ENCODE assay signal across 11 cellular contexts in the genomic region with DNA sequence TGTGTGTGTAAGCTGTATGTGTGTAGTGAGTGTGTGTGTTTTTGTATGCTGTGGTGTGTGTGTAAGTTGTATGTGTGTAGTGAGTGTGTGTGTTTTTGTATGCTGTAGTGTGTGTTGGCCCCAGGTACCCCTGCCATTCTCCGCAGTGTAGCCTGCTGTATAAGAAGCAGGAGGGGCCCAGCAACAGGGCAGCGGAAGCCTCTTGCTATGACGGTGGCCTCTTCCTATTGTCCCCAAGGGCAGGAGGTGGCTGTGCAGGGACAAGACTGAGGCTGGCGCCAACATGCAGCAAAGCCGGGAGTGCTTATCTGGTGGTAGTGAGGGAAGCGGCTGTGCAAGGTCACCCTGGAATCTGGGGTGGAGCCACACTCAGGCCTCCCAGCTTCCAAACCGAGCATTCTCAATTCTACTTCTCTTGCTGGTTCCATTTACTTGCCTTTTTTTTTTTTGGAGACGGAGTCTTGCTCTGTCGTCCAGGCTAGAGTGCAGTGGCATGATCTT. TPM values are rescaled to one million over a fixed set of nuclear protein-coding genes. Genes with fewer than 3 reads are reported as not detected.
DNase-seq lines count a peak whose midpoint lies in the region; ATAC-seq, FAIRE-seq and TF ChIP-seq lines count a peak whose summit lies in the region.
"Had no signal": no experiment of that assay in that cellular context is flagged by ENCODE, and none has a peak within 500 bp of the region (broad histone marks: within the 10 kb centered on the region; RNA-seq: fewer than 3 reads in every experiment).

No MANE protein-coding gene starts in this region.

- CTCF ChIA-PET in H1 (lab: Charles Lee; ENCODE audit: partially characterized antibody) = interaction anchor here (0.6 to 1.5 kb wide), 3 partner anchors 10 to 255 kb away, joined by 3 to 5 read pairs (median 4); partner anchors contain the start of gene CCIN

- H3K36me3 ChIP-seq in H1 (ENCODE audit: control insufficient read depth in 2 of 4, insufficient read depth in 4 of 4, low read length in 3 of 4) (no peaks in the 10 kb centered on the region), mucosa of descending colon (ENCODE audit: low read depth) (no peaks in the 10 kb centered on the region)
- H3K36me3 ChIP-seq: BLaER1 treated with 17β-estradiol and CSF1 and Interleukin-3, amounts not matched to agents 10 nM and 100 nM had no signal

- no peak for TF ChIP-seq POLR2A in H1 (IDR thresholded peaks at IDR 0.05; ENCODE audit: control extremely low read depth in 1 of 2, low read depth in 2 of 2, low read length in 2 of 2)

- H3K4me1 ChIP-seq in H1 (replicated peaks in 1 of 4; ENCODE audit: control insufficient read depth in 3 of 4, insufficient read depth in 4 of 4, low read length in 3 of 4) = peaks cover 3 to 6% (median 5%) of the 10 kb centered on the region in 4 experiments; a peak in 5 of 7 replicates
- H3K4me1 ChIP-seq in mucosa of descending colon (ENCODE audit: low read depth) = peaks cover 48% of the 10 kb centered on the region

- H3K4me3 ChIP-seq in H1 (ENCODE audit: extremely low read depth in 1 of 4, insufficient read depth in 2 of 4, low read depth in 3 of 4, low read length in 4 of 4) (no peak overlapping the region), mucosa of descending colon (no peak overlapping the region)
- H3K4me3 ChIP-seq: BLaER1 treated with 17β-estradiol and CSF1 and Interleukin-3, amounts not matched to agents 10 nM and 100 nM had no signal

- peak; percentile 97 for FAIRE-seq in H1 (lab: Jason Lieb, UNC)
- FAIRE-seq: TTC549 had no signal

- no peak overlapping the region for H4K5ac ChIP-seq in H1 (ENCODE audit: insufficient read length, low read depth, low read length)

- H3K23ac ChIP-seq in H1 (ENCODE audit: insufficient read length) = no peak overlapping the region

- H2BK120ac ChIP-seq in H1 (replicated peaks; ENCODE audit: low read depth, low read length) = no peak overlapping the region

- no peak overlapping the region for H3K27ac ChIP-seq in H1 (ENCODE audit: low read depth, low read length)
- H3K27ac ChIP-seq: BLaER1 treated with 17β-estradiol and CSF1 and Interleukin-3, amounts not matched to agents 10 nM and 100 nM had no signal

- ATAC-seq in mucosa of descending colon (peak; percentile 67), GM18517 (IDR thresholded peaks at IDR 0.05; ENCODE audit: unreplicated experiment) (no peak)

- H3K56ac ChIP-seq in H1 (replicated peaks; ENCODE audit: insufficient read length, low read depth, low read length) = no peak overlapping the region

- no peak overlapping the region for H3K4ac ChIP-seq in H1 (replicated peaks; ENCODE audit: insufficient read length, low read depth, low read length)

- POLR2A ChIA-PET in H1 (lab: Charles Lee; ENCODE audit: partially characterized antibody) = no interaction called here

- H3K9me3 ChIP-seq in H1 (ENCODE audit: insufficient read depth in 2 of 2, low read depth in 1 of 2, low read length in 1 of 2) (no peaks in the 10 kb centered on the region), mucosa of descending colon (no peaks in the 10 kb centered on the region)

- DNase-seq in AG08396 (ENCODE audit: low spot score) (peak; percentile 20), M059J (ENCODE audit: low read depth) (peak; percentile 83), H1 (ENCODE audit: low read depth in 1 of 2, low spot score in 2 of 2) (no peak), mucosa of descending colon (peak; percentile 74 to 85 (median 80)), NCI-H1417 (lab: John Stamatoyannopoulos, UW) (no peak), NCI-H2227 treated with DMSO at 0.1 percent for 48 hours (lab: John Stamatoyannopoulos, UW) (no peak), GM10266 (ENCODE audit: extremely low spot score) (no peak)

- no peak overlapping the region for H4K91ac ChIP-seq in H1 (replicated peaks; ENCODE audit: insufficient read length, low read length)

- no peak overlapping the region for H2BK12ac ChIP-seq in H1 (ENCODE audit: low read depth, low read length)

- H3K14ac ChIP-seq in H1 (ENCODE audit: insufficient read length) = no peak overlapping the region

- peak overlapping the region in 1 of 4 experiments; percentile 60; a peak in 1 of 7 replicates for H3K9ac ChIP-seq in H1 (replicated peaks in 1 of 4; ENCODE audit: extremely low read depth in 1 of 4, low read depth in 3 of 4, low read length in 3 of 4)
- H3K9ac ChIP-seq: BLaER1 treated with 17β-estradiol and CSF1 and Interleukin-3, amounts not matched to agents 10 nM and 100 nM had no signal

- no peak overlapping the region for H2AFZ ChIP-seq in H1 (ENCODE audit: low read length)

- H2BK20ac ChIP-seq in H1 (ENCODE audit: low read length) = no peak overlapping the region

- 0 out of 2 replicates have a peak, but pooled peaks cover under 1% of the 10 kb centered on the region for H3K79me1 ChIP-seq in H1 (ENCODE audit: low read depth, low read length)

- no peak overlapping the region for H3K18ac ChIP-seq in H1 (ENCODE audit: extremely low read depth, low read length)

- TF ChIP-seq CTCF in H1 (IDR thresholded peaks at IDR 0.05; ENCODE audit: control extremely low read depth in 1 of 3, insufficient read depth in 1 of 3, low read depth in 1 of 3, low read length in 3 of 3) (no peak), mucosa of descending colon (IDR thresholded peaks at IDR 0.05) (no peak), GM10266 (IDR thresholded peaks at IDR 0.05; ENCODE audit: control insufficient read depth, insufficient read depth, low read depth, missing control alignments) (no peak)

- no peak overlapping the region for H3K4me2 ChIP-seq in H1 (ENCODE audit: insufficient read depth in 1 of 2, low read depth in 2 of 2, low read length in 2 of 2)
- H3K4me2 ChIP-seq: BLaER1 treated with 17β-estradiol and CSF1 and Interleukin-3, amounts not matched to agents 10 nM and 100 nM had no signal

- H3K27me3 ChIP-seq in H1 (replicated peaks in 1 of 4; ENCODE audit: control insufficient read depth in 3 of 4, extremely low read depth in 1 of 4, insufficient read depth in 3 of 4, low read length in 3 of 4) = no peaks in the 10 kb centered on the region; a peak in 1 of 7 replicates
- H3K27me3 ChIP-seq: BLaER1 treated with 17β-estradiol and CSF1 and Interleukin-3, amounts not matched to agents 10 nM and 100 nM had no signal

- no peak overlapping the region for H2AK5ac ChIP-seq in H1 (ENCODE audit: low read depth, low read length)

- no peaks in the 10 kb centered on the region for H4K20me1 ChIP-seq in H1 (replicated peaks in 1 of 2; ENCODE audit: control insufficient read depth in 1 of 2, insufficient read depth in 2 of 2, low read length in 2 of 2)
- H4K20me1 ChIP-seq: BLaER1 treated with 17β-estradiol and CSF1 and Interleukin-3, amounts not matched to agents 10 nM and 100 nM had no signal

- intact Hi-C loops in mucosa of descending colon (cut with DNase I, micrococcal nuclease) = no loop called here

- H2BK15ac ChIP-seq in H1 (ENCODE audit: low read length) = no peak overlapping the region

- no peaks in the 10 kb centered on the region for H3K79me2 ChIP-seq in H1 (ENCODE audit: control insufficient read depth in 1 of 2, insufficient read depth in 2 of 2, low read length in 2 of 2)

- peak overlapping the region; percentile 92; the same call in 1 of the 2 replicates for H2BK5ac ChIP-seq in H1 (ENCODE audit: low read depth, low read length)

- 83% methylated on average over 9 of the region's 9 CpGs; no CpG with 5 or more reads in 1 of the 2 experiments for WGBS in H1 (ENCODE audit: extremely low coverage in 1 of 2, insufficient coverage in 1 of 2, insufficient read length in 1 of 2, insufficient replicate concordance in 2 of 2, low coverage in 1 of 2, low lambda C conversion rate in 2 of 2, missing lambda C conversion rate in 1 of 2), 2 experiments

- TF ChIP-seq EP300 in H1 (IDR thresholded peaks at IDR 0.05; ENCODE audit: borderline replicate concordance in 1 of 2, low read depth in 2 of 2, low read length in 2 of 2) = no peak

- no peak for TF ChIP-seq RAD21 in H1 (IDR thresholded peaks at IDR 0.05 in 1 of 2, conservative IDR thresholded peaks at IDR 0.05 in 1 of 2; ENCODE audit: low read depth in 2 of 2, low read length in 2 of 2)

- H3K23me2 ChIP-seq in H1 (ENCODE audit: low read depth, low read length) = peaks cover 3% of the 10 kb centered on the region; the same call in 1 of the 2 replicates

- H4K8ac ChIP-seq in H1 (ENCODE audit: extremely low read depth, insufficient read depth, low read length) = no peak overlapping the region

RNA-seq across cellular contexts. Expression of gene SPAAR, which starts 5.1 kb away (rescaled TPM):
- not detected in 2 replicates for total RNA-seq in M059J (2014; rRNA removed; shearing (Covaris generic))
- not detected in 2 replicates for total RNA-seq in H1 (2021; fragmentation: NEBNext Ultra II Directional; extraction: Animal tissue kit (Norgen Biotek cat#: 25700))
- polyA plus RNA-seq in H1 (2011; rRNA removed) = 0.27 and 0.33 TPM in 2 replicates
- 0.18 TPM for polyA plus RNA-seq in H1 (2011; cell fraction: cytosol; rRNA removed)
- 0.74 TPM for polyA plus RNA-seq in H1 (2011; cell fraction: nucleus; rRNA removed)
- 0.15 to 0.34 TPM (median 0.29 TPM) in 3 of 4 replicates, not detected in the other for polyA plus RNA-seq in H1 (2012, experiment 1 of 2)
- polyA plus RNA-seq in H1 (2012, experiment 2 of 2) = not detected
- polyA plus RNA-seq in H1 (2013, experiment 1 of 2) = 0.30 TPM
- polyA plus RNA-seq in H1 (2013, experiment 2 of 2) = 0.17 TPM
- 0.34 and 0.66 TPM in 2 replicates for polyA minus RNA-seq in H1 (2011; rRNA and poly(A)+ RNA removed)
- polyA minus RNA-seq in H1 (2011; cell fraction: cytosol; rRNA and poly(A)+ RNA removed) = not detected
- polyA minus RNA-seq in H1 (2011; cell fraction: nucleus; rRNA and poly(A)+ RNA removed) = 0.50 TPM
- total RNA-seq in mucosa of descending colon = 1 to 10 TPM; 2.0 to 2.9 (median 2.0) TPM

RNA-seq across cellular contexts. Expression of gene HRCT1, which starts 8.4 kb away (rescaled TPM):
- 1.6 and 3.1 TPM in 2 replicates for total RNA-seq in M059J (2014; rRNA removed; shearing (Covaris generic))
- total RNA-seq in H1 (2021; fragmentation: NEBNext Ultra II Directional; extraction: Animal tissue kit (Norgen Biotek cat#: 25700)) = not detected in 2 replicates
- polyA plus RNA-seq in H1 (2011; rRNA removed) = not detected in 2 replicates
- polyA plus RNA-seq in H1 (2011; cell fraction: cytosol; rRNA removed) = not detected
- polyA plus RNA-seq in H1 (2011; cell fraction: nucleus; rRNA removed) = 0.50 TPM
- 0.24 TPM in 1 of 4 replicates, not detected in the others for polyA plus RNA-seq in H1 (2012, experiment 1 of 2)
- not detected for polyA plus RNA-seq in H1 (2012, experiment 2 of 2)
- polyA plus RNA-seq in H1 (2013, experiment 1 of 2) = not detected
- not detected for polyA plus RNA-seq in H1 (2013, experiment 2 of 2)
- polyA minus RNA-seq in H1 (2011; rRNA and poly(A)+ RNA removed) = not detected in 2 replicates
- not detected for polyA minus RNA-seq in H1 (2011; cell fraction: cytosol; rRNA and poly(A)+ RNA removed)
- not detected for polyA minus RNA-seq in H1 (2011; cell fraction: nucleus; rRNA and poly(A)+ RNA removed)
- total RNA-seq in mucosa of descending colon = 100 to 1,000 TPM in 1 of 3 donors, 10 to 100 TPM in 2; 24.8 to 161 (median 82.1) TPM

RNA-seq across cellular contexts. Expression of gene OR2S2, which starts 43.6 kb away (rescaled TPM):
- total RNA-seq in M059J (2014; rRNA removed; shearing (Covaris generic)) = not detected in 2 replicates
- not detected in 2 replicates for total RNA-seq in H1 (2021; fragmentation: NEBNext Ultra II Directional; extraction: Animal tissue kit (Norgen Biotek cat#: 25700))
- not detected in 2 replicates for polyA plus RNA-seq in H1 (2011; rRNA removed)
- not detected for polyA plus RNA-seq in H1 (2011; cell fraction: cytosol; rRNA removed)
- not detected for polyA plus RNA-seq in H1 (2011; cell fraction: nucleus; rRNA removed)
- polyA plus RNA-seq in H1 (2012, experiment 1 of 2) = not detected in 4 replicates
- polyA plus RNA-seq in H1 (2012, experiment 2 of 2) = not detected
- polyA plus RNA-seq in H1 (2013, experiment 1 of 2) = not detected
- not detected for polyA plus RNA-seq in H1 (2013, experiment 2 of 2)
- not detected in 2 replicates for polyA minus RNA-seq in H1 (2011; rRNA and poly(A)+ RNA removed)
- not detected for polyA minus RNA-seq in H1 (2011; cell fraction: cytosol; rRNA and poly(A)+ RNA removed)
- polyA minus RNA-seq in H1 (2011; cell fraction: nucleus; rRNA and poly(A)+ RNA removed) = not detected
- not detected for total RNA-seq in mucosa of descending colon
- total RNA-seq: osteocyte had no signal

RNA-seq across cellular contexts. Expression of gene OR13J1, which starts 44.2 kb away (rescaled TPM):
- total RNA-seq in M059J (2014; rRNA removed; shearing (Covaris generic)) = not detected in 2 replicates
- total RNA-seq in H1 (2021; fragmentation: NEBNext Ultra II Directional; extraction: Animal tissue kit (Norgen Biotek cat#: 25700)) = not detected in 2 replicates
- polyA plus RNA-seq in H1 (2011; rRNA removed) = not detected in 2 replicates
- not detected for polyA plus RNA-seq in H1 (2011; cell fraction: cytosol; rRNA removed)
- not detected for polyA plus RNA-seq in H1 (2011; cell fraction: nucleus; rRNA removed)
- polyA plus RNA-seq in H1 (2012, experiment 1 of 2) = 0.13 to 0.40 TPM (median 0.23 TPM) in 3 of 4 replicates, not detected in the other
- polyA plus RNA-seq in H1 (2012, experiment 2 of 2) = not detected
- polyA plus RNA-seq in H1 (2013, experiment 1 of 2) = not detected
- polyA plus RNA-seq in H1 (2013, experiment 2 of 2) = not detected
- not detected in 2 replicates for polyA minus RNA-seq in H1 (2011; rRNA and poly(A)+ RNA removed)
- not detected for polyA minus RNA-seq in H1 (2011; cell fraction: cytosol; rRNA and poly(A)+ RNA removed)
- polyA minus RNA-seq in H1 (2011; cell fraction: nucleus; rRNA and poly(A)+ RNA removed) = not detected
- total RNA-seq in mucosa of descending colon = not detected
- total RNA-seq: osteocyte had no signal

Comparison
In these comparisons a context has a peak if more than half of its experiments do, and no peak if none do; other contexts are left out.
1. DNase-seq: peak in AG08396 (single experiment), M059J (single experiment) and mucosa of descending colon (3 of 3); none in H1 (0 of 2), NCI-H1417 (0 of 3), NCI-H2227 treated with DMSO at 0.1 percent for 48 hours (single experiment) and GM10266 (single experiment).